ENCODE assay signal across 27 cellular contexts in genomic region chr1:205192287-205192686, GRCh38.
"Had no signal": no experiment of that assay in that cellular context is flagged by ENCODE, and none has a peak within 500 bp of the region (broad histone marks: within the 10 kb centered on the region; RNA-seq: fewer than 3 reads in every experiment).

No MANE protein-coding gene starts in this region.

- H3K9me3 ChIP-seq: adrenal gland, ascending aorta, esophagus muscularis mucosa, gastrocnemius medialis, left ventricle myocardium inferior, neutrophil, ovary, psoas muscle, right atrium auricular region, stomach, transverse colon had no signal

- H3K36me3 ChIP-seq: gastrocnemius medialis, ovary, transverse colon had no signal

- H3K27ac Mint-ChIP-seq: T-helper 2 cell treated with Interferon-gamma antibody and Interleukin-4, amounts not matched to agents 5 μg/mL and 100 μg/mL, for 36 hours had no signal

- ATAC-seq: activated naive CD4-positive, alpha-beta T cell treated with anti-CD3 and anti-CD28 coated beads, Interleukin-2, amount 50 U/mL, for 72 hours; gastrocnemius medialis; naive thymus-derived CD8-positive, alpha-beta T cell; psoas muscle; T-cell had no signal

- H3K27me3 ChIP-seq: adrenal gland, ascending aorta, esophagus muscularis mucosa, gastrocnemius medialis, neutrophil, ovary, right atrium auricular region, stomach, transverse colon had no signal

- H3K4me3 ChIP-seq: adrenal gland, ascending aorta, esophagus muscularis mucosa, gastrocnemius medialis, left ventricle myocardium inferior, ovary, psoas muscle, right atrium auricular region, stomach, transverse colon had no signal

- H3K27me3 Mint-ChIP-seq: naive thymus-derived CD8-positive, alpha-beta T cell; T-cell had no signal

- H3K4me1 ChIP-seq: ascending aorta had no signal

- H3K9me3 Mint-ChIP-seq: activated naive CD4-positive, alpha-beta T cell treated with anti-CD3 and anti-CD28 coated beads, Interleukin-2, amount 50 U/mL, for 72 hours; T-helper 2 cell treated with Interferon-gamma antibody and Interleukin-4, amounts not matched to agents 5 μg/mL and 100 μg/mL, for 36 hours had no signal

- H3K4me3 Mint-ChIP-seq: T-cell; T-helper 2 cell treated with Interferon-gamma antibody and Interleukin-4, amounts not matched to agents 5 μg/mL and 100 μg/mL, for 36 hours had no signal

- FAIRE-seq: urothelium cell line had no signal

- H3K27ac ChIP-seq: ascending aorta, gastrocnemius medialis, left ventricle myocardium inferior, neutrophil, ovary, psoas muscle, right atrium auricular region, stomach, transverse colon, VCaP had no signal

- DNase-seq: activated CD4-positive, alpha-beta T cell treated with anti-CD3 and anti-CD28 coated beads for 1 hour; activated CD4-positive, alpha-beta T cell treated with anti-CD3 and anti-CD28 coated beads, Interleukin-2, amount 50 U/mL, for 1 hour; activated T-cell treated with anti-CD3 and anti-CD28 coated beads, Interleukin-2, amount 50 U/mL, for 1 hour; adrenal gland; central memory CD4-positive, alpha-beta T cell; dermis blood vessel endothelial cell; effector CD8-positive, alpha-beta T cell; gastrocnemius medialis; head of caudate nucleus; hypothalamus; left ventricle myocardium inferior; naive thymus-derived CD8-positive, alpha-beta T cell; ovary; psoas muscle; stimulated activated CD4-positive, alpha-beta T cell treated with anti-CD3 and anti-CD28 coated beads, Interleukin-12 subunit alpha, Interleukin-12 subunit beta, amount 100 ng/mL, for 4 hours; stimulated activated CD4-positive, alpha-beta T cell treated with anti-CD3 and anti-CD28 coated beads, Interleukin-4, amount 100 ng/mL, for 4 hours; stomach; T-cell; transverse colon had no signal
